Comparison of ENCODE assay signal across 10 cellular contexts in the genomic region with DNA sequence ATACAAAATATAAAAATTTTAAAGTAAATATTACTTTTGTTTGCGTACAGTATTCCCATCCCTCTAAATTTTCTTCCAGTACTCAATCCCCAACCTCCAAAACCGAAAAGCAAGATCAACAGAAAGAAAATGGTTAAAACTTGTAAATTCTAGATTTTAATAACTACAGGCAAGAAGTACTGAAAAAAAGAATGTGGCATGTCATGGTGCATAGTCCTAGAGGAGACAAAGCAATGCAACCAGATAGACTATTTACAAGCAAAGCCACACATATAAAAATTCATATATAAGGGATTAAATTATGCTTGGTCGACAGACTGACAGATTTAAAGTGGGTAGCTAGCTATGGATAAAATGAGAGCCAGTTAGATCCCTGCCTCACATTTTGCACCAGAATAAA. TPM values are rescaled to one million over a fixed set of nuclear protein-coding genes. Genes with fewer than 3 reads are reported as not detected.
DNase-seq lines count a peak whose midpoint lies in the region; ATAC-seq, FAIRE-seq and TF ChIP-seq lines count a peak whose summit lies in the region.
"Had no signal": no experiment of that assay in that cellular context is flagged by ENCODE, and none has a peak within 500 bp of the region (broad histone marks: within the 10 kb centered on the region; RNA-seq: fewer than 3 reads in every experiment).

No MANE protein-coding gene starts in this region.

- DNase-seq in activated naive CD4-positive, alpha-beta T cell (lab: John Stamatoyannopoulos, UW), result no peak
- peak; percentile 52 for DNase-seq in NCI-H69 (lab: John Stamatoyannopoulos, UW)
- DNase-seq in K562 (ENCODE audit: extremely low read depth in 1 of 4, low spot score in 3 of 4), result peak in 1 of 4 experiments; percentile 58
- DNase-seq in mesenteric fat pad (ENCODE audit: low spot score), result no peak
- DNase-seq in Peyer's patch, result no peak
- DNase-seq: activated CD4-positive, alpha-beta T cell treated with anti-CD3 and anti-CD28 coated beads for 4 hours; stimulated activated naive CD4-positive, alpha-beta T cell treated with Interleukin-2 at 50 U/mL for 16 hours had no signal

- no peak for TF ChIP-seq RAD21 in K562 (CRISPR knock-in tag; conservative IDR thresholded peaks at IDR 0.05 in 1 of 2, IDR thresholded peaks at IDR 0.05 in 1 of 2)

- no peaks in the 10 kb centered on the region for H3K27me3 Mint-ChIP-seq in activated naive CD4-positive, alpha-beta T cell treated with anti-CD3 and anti-CD28 coated beads, Interleukin-2, amount 50 U/mL, for 24 hours
- no peaks in the 10 kb centered on the region for H3K27me3 Mint-ChIP-seq in stimulated activated memory B cell treated with anti-CD40 and anti-IgM and Interleukin-4, amounts not matched to agents 10 μg/mL and 1 μg/mL and 100 μg/mL, for 72 hours

- H3K4me1 ChIP-seq in K562 (replicated peaks in 1 of 2; ENCODE audit: control insufficient read depth in 2 of 2, insufficient read depth in 2 of 2, low read length in 2 of 2) (peaks cover 15 to 32% of the 10 kb centered on the region in 2 experiments), Peyer's patch (peaks cover 0 to 13% (median 4%) of the 10 kb centered on the region in 4 donors)

- in situ Hi-C loops in K562 (cut with MboI), result loop anchor here (5.0 kb wide), 1 partner anchor 1102 kb away; a partner anchor contains a TSS

- no peak overlapping the region for H2AFZ ChIP-seq in K562 (ENCODE audit: low read depth, low read length)

- ATAC-seq in K562, result no peak
- ATAC-seq in stimulated activated memory B cell treated with anti-CD40 and anti-IgM and Interleukin-4, amounts not matched to agents 10 μg/mL and 1 μg/mL and 100 μg/mL, for 72 hours, result no peak
- no peak for ATAC-seq in GM19463 (IDR thresholded peaks at IDR 0.05; ENCODE audit: unreplicated experiment)

- H3K36me3 ChIP-seq in K562 (ENCODE audit: control insufficient read depth, insufficient read depth, low read length), result peaks cover 7% of the 10 kb centered on the region; the same call in 1 of the 3 replicates
- H3K36me3 ChIP-seq in Peyer's patch, result no peaks in the 10 kb centered on the region

- no peak for TF ChIP-seq POLR2A in K562 (conservative IDR thresholded peaks at IDR 0.05)
- TF ChIP-seq POLR2A in Peyer's patch (IDR thresholded peaks at IDR 0.05), result no peak

- H3K27ac ChIP-seq in K562 (ENCODE audit: extremely low read depth, low read depth, low read length), result peak overlapping the region; percentile 99
- H3K27ac ChIP-seq in Peyer's patch, result no peak overlapping the region

- H3K9me3 ChIP-seq in K562 (replicated peaks; ENCODE audit: control insufficient read depth, insufficient read depth, low read depth, low read length) (no peaks in the 10 kb centered on the region), Peyer's patch (no peaks in the 10 kb centered on the region)

- H3K4me1 Mint-ChIP-seq in activated naive CD4-positive, alpha-beta T cell treated with anti-CD3 and anti-CD28 coated beads, Interleukin-2, amount 50 U/mL, for 24 hours, result peaks cover 73% of the 10 kb centered on the region
- peaks cover 44% of the 10 kb centered on the region for H3K4me1 Mint-ChIP-seq in stimulated activated memory B cell treated with anti-CD40 and anti-IgM and Interleukin-4, amounts not matched to agents 10 μg/mL and 1 μg/mL and 100 μg/mL, for 72 hours

- no TSS peak for BruUV-seq in K562 (replicated peaks; lab: Mats Ljungman, UMichigan)

- H3K9me3 Mint-ChIP-seq in activated naive CD4-positive, alpha-beta T cell treated with anti-CD3 and anti-CD28 coated beads, Interleukin-2, amount 50 U/mL, for 24 hours, result no peaks in the 10 kb centered on the region
- peaks cover 3% of the 10 kb centered on the region for H3K9me3 Mint-ChIP-seq in stimulated activated memory B cell treated with anti-CD40 and anti-IgM and Interleukin-4, amounts not matched to agents 10 μg/mL and 1 μg/mL and 100 μg/mL, for 72 hours

- H3K4me3 ChIP-seq in K562 (peak overlapping the region; percentile 61), Peyer's patch (no peak overlapping the region)

- no peaks in the 10 kb centered on the region for H3K36me3 Mint-ChIP-seq in activated naive CD4-positive, alpha-beta T cell treated with anti-CD3 and anti-CD28 coated beads, Interleukin-2, amount 50 U/mL, for 24 hours
- H3K36me3 Mint-ChIP-seq in stimulated activated memory B cell treated with anti-CD40 and anti-IgM and Interleukin-4, amounts not matched to agents 10 μg/mL and 1 μg/mL and 100 μg/mL, for 72 hours, result no peaks in the 10 kb centered on the region

- H4K20me1 ChIP-seq in K562 (replicated peaks; ENCODE audit: control insufficient read depth, insufficient read depth, low read length), result peaks cover 11% of the 10 kb centered on the region

- POLR2A ChIA-PET in K562 (lab: Yijun Ruan, JAX), result interaction anchor here (0.5 to 13.8 kb wide), 43 partner anchors 10 to 1862 kb away, joined by 3 to 597 read pairs (median 10); partner anchors contain the start of genes HFE and TRIM38

- H3K9ac ChIP-seq in K562 (ENCODE audit: insufficient read depth in 1 of 2, low read depth in 2 of 2, low read length in 2 of 2), result peak overlapping the region; percentile 7 to 94; a peak in 3 of 4 replicates

- TF ChIP-seq EP300 in K562 (IDR thresholded peaks at IDR 0.05; ENCODE audit: low read length), result no peak; the same call in 1 of the 2 replicates

- CTCF ChIA-PET in K562 (lab: Yijun Ruan, JAX; ENCODE audit: low intra/inter-chr PET ratio), result no interaction called here

- no peak for TF ChIP-seq CTCF in K562 (IDR thresholded peaks at IDR 0.05 in 2 of 3, conservative IDR thresholded peaks at IDR 0.05 in 1 of 3; ENCODE audit: insufficient read depth in 2 of 3, low read depth in 1 of 3, low read length in 3 of 3)
- TF ChIP-seq CTCF in Peyer's patch (IDR thresholded peaks at IDR 0.05), result no peak

- peak overlapping the region; percentile 23 for H3K4me3 Mint-ChIP-seq in activated naive CD4-positive, alpha-beta T cell treated with anti-CD3 and anti-CD28 coated beads, Interleukin-2, amount 50 U/mL, for 24 hours
- no peak overlapping the region for H3K4me3 Mint-ChIP-seq in stimulated activated memory B cell treated with anti-CD40 and anti-IgM and Interleukin-4, amounts not matched to agents 10 μg/mL and 1 μg/mL and 100 μg/mL, for 72 hours

- no peak overlapping the region for H3K27ac Mint-ChIP-seq in activated naive CD4-positive, alpha-beta T cell treated with anti-CD3 and anti-CD28 coated beads, Interleukin-2, amount 50 U/mL, for 24 hours
- H3K27ac Mint-ChIP-seq in stimulated activated memory B cell treated with anti-CD40 and anti-IgM and Interleukin-4, amounts not matched to agents 10 μg/mL and 1 μg/mL and 100 μg/mL, for 72 hours, result peak overlapping the region; percentile 96

- peak overlapping the region; percentile 99 for H3K4me2 ChIP-seq in K562 (ENCODE audit: insufficient read depth, low read length)

- H3K9me1 ChIP-seq in K562 (ENCODE audit: control insufficient read depth, insufficient read depth, low read length), result no peaks in the 10 kb centered on the region

- peaks cover 68% of the 10 kb centered on the region for H3K79me2 ChIP-seq in K562 (ENCODE audit: control insufficient read depth, insufficient read depth, low read length)

- 0% methylated on average over 3 of the region's 3 CpGs for WGBS in K562 (ENCODE audit: insufficient coverage, low coverage, missing lambda C conversion rate)

- H3K27me3 ChIP-seq in K562 (ENCODE audit: control insufficient read depth in 2 of 2, insufficient read depth in 2 of 2, low read length in 2 of 2) (no peaks in the 10 kb centered on the region), Peyer's patch (no peaks in the 10 kb centered on the region)

- no peak for FAIRE-seq in K562 (lab: Jason Lieb, UNC)

- intact Hi-C loops in K562 (cut with micrococcal nuclease), result loop anchor here (5.0 to 10.0 kb wide), 3 partner anchors 254 to 1862 kb away; a partner anchor contains a TSS

TF ChIP-seq in K562, 482 proteins besides CTCF, POLR2A, EP300 and RAD21 (continues in another document):
- TF ChIP-seq ZNF57 (CRISPR knock-in tag; IDR thresholded peaks at IDR 0.05) (0 out of 2 replicates have a peak, but pooled peaks have one; percentile 58), HBP1 (CRISPR knock-in tag; IDR thresholded peaks at IDR 0.05) (peak; percentile 65; the same call in 1 of the 2 replicates), MEF2A (IDR thresholded peaks at IDR 0.05; ENCODE audit: control insufficient read depth, low read depth, low read length) (peak; percentile 5; the same call in 1 of the 2 replicates), DACH1 (IDR thresholded peaks at IDR 0.05; ENCODE audit: partially characterized antibody) (no peak), PHB (CRISPR knock-in tag; IDR thresholded peaks at IDR 0.05) (no peak)

RNA-seq across cellular contexts. Expression of gene HFE, which starts 56.5 kb away (rescaled TPM):
- total RNA-seq in K562 (2011; cell fraction: chromatin; rRNA removed; ENCODE audit: low replicate concordance), result 2.3 and 3.3 TPM in 2 replicates
- 1.3 and 2.2 TPM in 2 replicates for total RNA-seq in K562 (2011; cell fraction: nucleolus; rRNA removed)
- total RNA-seq in K562 (2011; cell fraction: nucleoplasm; rRNA removed), result 2.1 and 3.3 TPM in 2 replicates
- total RNA-seq in K562 (2014; rRNA removed) (0.14 and 0.73 TPM in 2 replicates), K562 (2014; rRNA removed; fragmentation: Illumina TruSeq; extraction: Trizol) (0.76 and 1.1 TPM in 2 replicates), K562 (2015; rRNA removed; fragmentation: Illumina TruSeq; extraction: Trizol) (1.2 and 1.3 TPM in 2 replicates), K562 (2021) (0.58 and 0.98 TPM in 2 replicates), mesenteric fat pad (13.5 TPM), Peyer's patch (10 to 100 TPM in 2 of 4 donors, 1 to 10 TPM in 2; 8.1 to 13.2 (median 9.7) TPM)
- polyA plus RNA-seq in K562 (2011; rRNA removed) (0.54 and 1.1 TPM in 2 replicates), K562 (2014; fragmentation: Illumina TruSeq; extraction: Trizol) (0.78 and 0.89 TPM in 2 replicates), K562 (2014; fragmentation: Nextera tagmentation; extraction: Ambion mirVana) (under 1 TPM; 0.17 to 0.31 TPM), K562 (2014; rRNA removed) (0.84 and 1.2 TPM in 2 replicates)
- polyA plus RNA-seq in K562 (2011; cell fraction: cytosol; rRNA removed), result 0.66 and 0.88 TPM in 2 replicates
- polyA plus RNA-seq in K562 (2011; cell fraction: nucleus; rRNA removed), result 0.65 and 0.95 TPM in 2 replicates
- 1.8 and 2.4 TPM in 2 replicates for polyA plus RNA-seq in K562 (2012)
- polyA minus RNA-seq in K562 (2011; rRNA and poly(A)+ RNA removed), result 1.3 and 1.7 TPM in 2 replicates
- 0.95 TPM in 1 of 2 replicates, not detected in the other for polyA minus RNA-seq in K562 (2011; cell fraction: cytosol; rRNA and poly(A)+ RNA removed)
- polyA minus RNA-seq in K562 (2011; cell fraction: nucleus; rRNA and poly(A)+ RNA removed), result 0.44 and 0.94 TPM in 2 replicates
